Comparison of ENCODE assay signal across 13 cellular contexts in the genomic region with DNA sequence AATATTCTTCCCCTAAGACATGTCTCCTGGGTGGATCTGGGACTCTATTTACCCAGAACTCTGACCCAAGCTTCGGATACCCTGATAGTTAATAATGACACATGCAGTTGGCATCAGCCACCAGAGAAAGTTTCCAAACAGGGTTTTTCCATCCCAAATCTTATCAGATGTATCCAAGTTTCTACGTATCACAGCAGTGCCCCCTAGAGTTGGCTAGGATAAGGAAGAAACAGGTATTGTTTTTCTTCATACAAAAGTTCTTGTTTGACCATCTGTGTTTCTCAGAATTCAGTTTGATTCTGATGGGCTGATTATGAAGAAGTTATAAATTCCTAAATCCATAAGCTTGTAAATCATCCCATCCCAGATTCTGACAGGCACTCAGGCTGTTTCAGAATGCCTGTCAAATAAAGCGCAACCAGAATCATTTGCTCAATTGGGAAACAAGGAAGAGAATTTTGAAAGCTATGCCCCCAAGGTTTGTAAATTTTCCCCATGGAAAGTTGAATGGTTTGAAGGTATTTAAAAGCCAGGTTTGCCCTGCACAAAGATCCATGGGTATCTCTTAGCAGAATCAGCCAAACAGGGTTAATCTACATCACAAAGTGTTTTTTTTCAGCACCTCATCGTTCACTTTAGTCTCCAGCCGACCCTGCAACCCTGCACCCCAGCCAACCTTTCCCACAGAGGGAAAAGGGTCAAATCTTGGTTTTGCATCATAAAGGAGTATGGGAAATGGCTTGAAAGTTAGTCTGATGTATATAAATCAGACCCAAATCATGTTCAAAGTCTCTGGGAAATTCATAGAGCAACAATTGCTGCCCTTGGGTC. TPM values are rescaled to one million over a fixed set of nuclear protein-coding genes. Genes with fewer than 3 reads are reported as not detected.
DNase-seq lines count a peak whose midpoint lies in the region; ATAC-seq and TF ChIP-seq lines count a peak whose summit lies in the region.
"Had no signal": no experiment of that assay in that cellular context is flagged by ENCODE, and none has a peak within 500 bp of the region (broad histone marks: within the 10 kb centered on the region; RNA-seq: fewer than 3 reads in every experiment).

No MANE protein-coding gene starts in this region.

- H3K27ac ChIP-seq in MM.1S (ENCODE audit: low read length) (no peak overlapping the region), fibroblast of lung (ENCODE audit: insufficient read depth, low read length) (no peak overlapping the region), psoas muscle (peak overlapping the region; percentile 81)
- H3K27ac ChIP-seq: BLaER1 treated with 17β-estradiol and CSF1 and Interleukin-3, amounts not matched to agents 10 nM and 100 nM had no signal

- H3K4me3 ChIP-seq in MM.1S (ENCODE audit: low read length) (no peak overlapping the region), fibroblast of lung (replicated peaks in 1 of 4; ENCODE audit: control extremely low read depth in 1 of 4, insufficient read depth in 1 of 4, low read depth in 3 of 4, low read length in 4 of 4) (no peak overlapping the region), psoas muscle (no peak overlapping the region)
- H3K4me3 ChIP-seq: BLaER1 treated with 17β-estradiol and CSF1 and Interleukin-3, amounts not matched to agents 10 nM and 100 nM had no signal

- H2AFZ ChIP-seq in MM.1S (ENCODE audit: low read length) (no peak overlapping the region), fibroblast of lung (ENCODE audit: low read length) (no peak overlapping the region)

- TF ChIP-seq CTCF in MM.1S (IDR thresholded peaks at IDR 0.05; ENCODE audit: low read length), result peak; percentile 22; the same call in 1 of the 2 replicates
- peak; percentile 3 to 40 for TF ChIP-seq CTCF in fibroblast of lung (conservative IDR thresholded peaks at IDR 0.05 in 1 of 2, IDR thresholded peaks at IDR 0.05 in 1 of 2; ENCODE audit: low read depth in 1 of 2, low read length in 2 of 2)
- TF ChIP-seq CTCF in psoas muscle (IDR thresholded peaks at IDR 0.05), result peak; percentile 27

- H3K9me2 ChIP-seq in MM.1S (replicated peaks; ENCODE audit: insufficient read depth, low read length), result no peaks in the 10 kb centered on the region

- H3K36me3 ChIP-seq in MM.1S (replicated peaks; ENCODE audit: insufficient read depth, low read length), result no peaks in the 10 kb centered on the region
- H3K36me3 ChIP-seq in fibroblast of lung (ENCODE audit: control insufficient read depth, insufficient read depth, low read length), result no peaks in the 10 kb centered on the region
- H3K36me3 ChIP-seq in psoas muscle (ENCODE audit: insufficient read depth in 1 of 2, low read depth in 1 of 2), result peaks cover 0 to 94% of the 10 kb centered on the region in 2 donors
- H3K36me3 ChIP-seq: BLaER1 treated with 17β-estradiol and CSF1 and Interleukin-3, amounts not matched to agents 10 nM and 100 nM had no signal

- H3K9me3 ChIP-seq in MM.1S (replicated peaks; ENCODE audit: insufficient read depth, low read length), result no peaks in the 10 kb centered on the region
- H3K9me3 ChIP-seq in fibroblast of lung (ENCODE audit: control insufficient read depth, insufficient read depth, low read depth, low read length), result no peaks in the 10 kb centered on the region
- H3K9me3 ChIP-seq in psoas muscle, result no peaks in the 10 kb centered on the region
- H3K9me3 ChIP-seq: BLaER1 treated with 17β-estradiol and CSF1 and Interleukin-3, amounts not matched to agents 10 nM and 100 nM had no signal

- H3K9ac ChIP-seq in MM.1S (ENCODE audit: low read length) (no peak overlapping the region), fibroblast of lung (ENCODE audit: insufficient read depth, low read length) (no peak overlapping the region)
- H3K9ac ChIP-seq: BLaER1 treated with 17β-estradiol and CSF1 and Interleukin-3, amounts not matched to agents 10 nM and 100 nM had no signal

- intact Hi-C loops in psoas muscle (cut with DNase I), result no loop called here

- H3K4me2 ChIP-seq in MM.1S (ENCODE audit: low read depth, low read length) (no peak overlapping the region), fibroblast of lung (ENCODE audit: extremely low read depth, insufficient read depth, low read length) (no peak overlapping the region)
- H3K4me2 ChIP-seq: BLaER1 treated with 17β-estradiol and CSF1 and Interleukin-3, amounts not matched to agents 10 nM and 100 nM had no signal

- H3K79me2 ChIP-seq in MM.1S (ENCODE audit: low read length) (no peaks in the 10 kb centered on the region), fibroblast of lung (ENCODE audit: control insufficient read depth, insufficient read depth, low read length) (no peaks in the 10 kb centered on the region)

- no peaks in the 10 kb centered on the region for H4K20me1 ChIP-seq in MM.1S (ENCODE audit: insufficient read depth, low read length)
- H4K20me1 ChIP-seq in fibroblast of lung (ENCODE audit: control insufficient read depth, extremely low read depth, insufficient read depth, low read length), result no peaks in the 10 kb centered on the region
- H4K20me1 ChIP-seq: BLaER1 treated with 17β-estradiol and CSF1 and Interleukin-3, amounts not matched to agents 10 nM and 100 nM had no signal

- ATAC-seq in psoas muscle (no peak), HG02938 (IDR thresholded peaks at IDR 0.05; ENCODE audit: unreplicated experiment) (no peak)
- ATAC-seq: natural killer cell had no signal

- peak; percentile 1 for DNase-seq in NCI-H2196 (lab: John Stamatoyannopoulos, UW; ENCODE audit: unreplicated experiment)
- DNase-seq in NCI-H2196 treated with DMSO at 0.1 percent for 48 hours (lab: John Stamatoyannopoulos, UW; ENCODE audit: unreplicated experiment), result no peak
- no peak for DNase-seq in MM.1S
- DNase-seq in fibroblast of lung (ENCODE audit: low read depth in 2 of 2), result no peak
- DNase-seq in psoas muscle, result no peak
- DNase-seq in T1000 (lab: John Stamatoyannopoulos, UW), result no peak
- no peak for DNase-seq in activated T-cell treated with anti-CD3 and anti-CD28 coated beads for 4 hours
- DNase-seq: activated CD4-positive, alpha-beta T cell treated with anti-CD3 and anti-CD28 coated beads, Interleukin-2, amount 50 U/mL, for 48 hours; cortex of kidney; natural killer cell; stimulated activated naive CD4-positive, alpha-beta T cell treated with Interleukin-2 at 50 U/mL for 16 hours had no signal

- no peaks in the 10 kb centered on the region for H3F3A ChIP-seq in MM.1S (ENCODE audit: insufficient read depth, low read length)

- 25 to 36% (median 25%) methylated on average over 5 of the region's 5 CpGs for WGBS in psoas muscle, 3 donors

- H3K27me3 ChIP-seq in MM.1S (replicated peaks; ENCODE audit: insufficient read depth, low read length) (no peaks in the 10 kb centered on the region), fibroblast of lung (ENCODE audit: control insufficient read depth, insufficient read depth, low read length) (no peaks in the 10 kb centered on the region), psoas muscle (ENCODE audit: insufficient read depth in 3 of 3, low read length in 2 of 3) (no peaks in the 10 kb centered on the region)
- H3K27me3 ChIP-seq: BLaER1 treated with 17β-estradiol and CSF1 and Interleukin-3, amounts not matched to agents 10 nM and 100 nM had no signal

- H3K4me1 ChIP-seq in MM.1S (ENCODE audit: low read length), result no peaks in the 10 kb centered on the region
- no peaks in the 10 kb centered on the region for H3K4me1 ChIP-seq in fibroblast of lung (ENCODE audit: control insufficient read depth, extremely low read depth, insufficient read depth, low read length)
- peaks cover 46% of the 10 kb centered on the region for H3K4me1 ChIP-seq in psoas muscle

RNA-seq across cellular contexts. Expression of a gene that starts 47.4 kb away (rescaled TPM):
- total RNA-seq in fibroblast of lung (not detected in 2 replicates), psoas muscle (1,000 to 10,000 TPM; 1,429 to 2,239 (median 2,182) TPM)
- polyA plus RNA-seq in fibroblast of lung (not detected in 2 replicates), psoas muscle (100 to 1,000 TPM in 2 of 3 donors, 10 to 100 TPM in 1; 41.4 to 503 (median 320) TPM)
- not detected in 2 replicates for polyA plus RNA-seq in fibroblast of lung (2012)
- polyA minus RNA-seq in fibroblast of lung (ENCODE audit: low replicate concordance), result not detected in 2 replicates
- total RNA-seq: natural killer cell had no signal

Comparison
In these comparisons a context has a peak if more than half of its experiments do, and no peak if none do; other contexts are left out.
1. RNA of a gene that starts 47.4 kb away (total RNA-seq): 1,429 to 2,239 TPM in psoas muscle; not detected in fibroblast of lung; every median in the first group is over 1,000 times any median in the second.
2. Peak in every context shown above with its lines, with median percentiles within 50 percentile points of each other: CTCF ChIP-seq.